In the genomic region with DNA sequence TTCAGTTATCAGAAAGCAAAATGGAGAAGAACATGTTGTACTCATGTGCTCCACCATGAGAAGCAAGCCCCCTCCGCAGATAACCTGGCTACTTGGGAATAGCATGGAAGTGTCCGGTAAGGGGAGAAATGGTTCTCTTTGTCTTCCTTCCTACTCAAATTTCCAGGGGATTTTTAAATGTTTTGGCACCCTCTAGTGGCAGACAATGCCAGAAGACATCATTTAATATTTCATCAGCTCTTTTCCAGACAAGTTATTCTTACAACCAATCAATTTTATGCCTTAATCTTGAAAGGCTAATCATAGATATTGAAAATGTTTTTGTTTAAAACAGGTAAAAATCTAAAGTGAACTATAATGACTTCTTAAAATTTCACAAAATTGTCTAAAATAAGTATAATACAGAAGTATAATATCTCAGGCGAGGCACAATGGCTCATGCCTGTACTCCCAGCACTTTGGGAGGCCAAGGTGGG, we compare ENCODE assay signal across 8 cellular contexts. TPM values are rescaled to one million over a fixed set of nuclear protein-coding genes. Genes with fewer than 3 reads are reported as not detected.
DNase-seq lines count a peak whose midpoint lies in the region; TF ChIP-seq lines count a peak whose summit lies in the region.

No MANE protein-coding gene starts in this region.

- no CpG with 5 or more reads among the region's 3 CpGs for WGBS in iPS DF 6.9 (ENCODE audit: insufficient coverage, insufficient read length)

- DNase-seq in activated gamma-delta T cell treated with Interleukin-2 at 50 U/mL for 16 hours (peak; percentile 46), activated gamma-delta T cell (lab: John Stamatoyannopoulos, UW) (no peak), MG63 (peak; percentile 4), RPMI7951 (ENCODE audit: low read depth) (peak; percentile 80), astrocyte of the cerebellum (ENCODE audit: low read depth) (peak; percentile 76), iPS DF 6.9 (ENCODE audit: low read depth, low spot score) (peak; percentile 70), smooth muscle cell of the brain vasculature (ENCODE audit: low read depth, low spot score) (peak; percentile 77)
- no peak for DNase-seq in activated CD4-positive, CD25-positive, alpha-beta regulatory T cell (lab: John Stamatoyannopoulos, UW)

- H3K4me1 ChIP-seq in iPS DF 6.9 (ENCODE audit: control insufficient read depth, insufficient read depth, low read length) = peaks cover 2% of the 10 kb centered on the region; the same call in 1 of the 2 replicates

- H3K9me3 ChIP-seq in MG63 = no peaks in the 10 kb centered on the region
- no peaks in the 10 kb centered on the region for H3K9me3 ChIP-seq in iPS DF 6.9 (ENCODE audit: control insufficient read depth, insufficient read depth, low read length)

- no peaks in the 10 kb centered on the region for H3K36me3 ChIP-seq in MG63
- H3K36me3 ChIP-seq in iPS DF 6.9 (ENCODE audit: control insufficient read depth, insufficient read depth, low read length) = no peaks in the 10 kb centered on the region

- in situ Hi-C loops in astrocyte of the cerebellum (cut with HindIII; ENCODE audit: low sequenced_read_pairs) = no loop called here

- peak; percentile 58 for TF ChIP-seq CTCF in astrocyte of the cerebellum (IDR thresholded peaks at IDR 0.05; ENCODE audit: low read depth, low read length, missing control alignments)

- H3K4me3 ChIP-seq in MG63 = no peak overlapping the region
- no peak overlapping the region for H3K4me3 ChIP-seq in astrocyte of the cerebellum (ENCODE audit: low read depth, low read length)
- H3K4me3 ChIP-seq in iPS DF 6.9 (ENCODE audit: low read length) = no peak overlapping the region

- H3K27ac ChIP-seq in iPS DF 6.9 (ENCODE audit: low read length) = no peak overlapping the region

- H3K27me3 ChIP-seq in MG63 = no peaks in the 10 kb centered on the region
- H3K27me3 ChIP-seq in iPS DF 6.9 (ENCODE audit: control insufficient read depth, insufficient read depth, low read length) = no peaks in the 10 kb centered on the region; the same call in 1 of the 2 replicates

RNA-seq across cellular contexts. Expression of a gene that starts 15.7 kb away (rescaled TPM):
- total RNA-seq in MG63 (2014; rRNA removed; shearing (Covaris generic); ENCODE audit: low replicate concordance) = not detected in 2 replicates
- 0.36 TPM in 1 of 2 replicates, not detected in the other for total RNA-seq in RPMI7951 (2014; rRNA removed; shearing (Covaris generic))

RNA-seq across cellular contexts. Expression of a gene that starts 28.6 kb away (rescaled TPM):
- 0.53 and 1.6 TPM in 2 replicates for total RNA-seq in MG63 (2014; rRNA removed; shearing (Covaris generic); ENCODE audit: low replicate concordance)
- 4.6 and 5.0 TPM in 2 replicates for total RNA-seq in RPMI7951 (2014; rRNA removed; shearing (Covaris generic))

Comparison
In these comparisons a context has a peak if more than half of its experiments do, and no peak if none do; other contexts are left out.
1. DNase-seq: peak in activated gamma-delta T cell treated with Interleukin-2 at 50 U/mL for 16 hours (single experiment), MG63 (single experiment), RPMI7951 (single experiment), astrocyte of the cerebellum (single experiment), iPS DF 6.9 (single experiment) and smooth muscle cell of the brain vasculature (single experiment); none in activated gamma-delta T cell (single experiment) and activated CD4-positive, CD25-positive, alpha-beta regulatory T cell (0 of 4).